8 cellular contexts compared by ENCODE assay signal in genomic region chr4:81052119-81053068, GRCh38. TPM values are rescaled to one million over a fixed set of nuclear protein-coding genes. Genes with fewer than 3 reads are reported as not detected.
DNase-seq lines count a peak whose midpoint lies in the region; ATAC-seq and TF ChIP-seq lines count a peak whose summit lies in the region.

No MANE protein-coding gene starts in this region.

- TF ChIP-seq EP300 in SK-N-SH (IDR thresholded peaks at IDR 0.05; ENCODE audit: borderline replicate concordance in 1 of 2, low read depth in 1 of 2, low read length in 1 of 2): no peak

- no peak overlapping the region for H3K4me3 Mint-ChIP-seq in brain

- no peaks in the 10 kb centered on the region for H3K9me3 Mint-ChIP-seq in brain

- H3K9me2 ChIP-seq in SK-N-SH: no peaks in the 10 kb centered on the region

- no peaks in the 10 kb centered on the region for H3K36me3 Mint-ChIP-seq in brain

- no peaks in the 10 kb centered on the region for H3K4me1 ChIP-seq in SK-N-SH (ENCODE audit: control insufficient read depth in 1 of 2, insufficient read depth in 2 of 2, low read depth in 1 of 2, low read length in 1 of 2)

- no peak overlapping the region for H3K27ac Mint-ChIP-seq in brain

- TF ChIP-seq RAD21 in SK-N-SH (IDR thresholded peaks at IDR 0.05; ENCODE audit: low read length): peak; percentile 70

- H3K27ac ChIP-seq in SK-N-SH (ENCODE audit: low read depth in 2 of 2, low read length in 1 of 2): no peak overlapping the region

- no peak overlapping the region for H3K9ac ChIP-seq in SK-N-SH

- H3K27me3 Mint-ChIP-seq in brain: peaks cover 6% of the 10 kb centered on the region

- no peaks in the 10 kb centered on the region for H4K20me1 ChIP-seq in SK-N-SH (ENCODE audit: insufficient read depth)

- H2AFZ ChIP-seq in SK-N-SH (ENCODE audit: low read depth): no peak overlapping the region

- H3K4me1 Mint-ChIP-seq in brain: no peaks in the 10 kb centered on the region

- H3K79me2 ChIP-seq in SK-N-SH (ENCODE audit: insufficient read depth): no peaks in the 10 kb centered on the region

- no peaks in the 10 kb centered on the region; the same call in 1 of the 2 replicates for H3K27me3 ChIP-seq in SK-N-SH (ENCODE audit: insufficient read depth)

- 4% methylated on average over 7 of the region's 7 CpGs for WGBS in SK-N-SH (ENCODE audit: low lambda C conversion rate)

- CTCF ChIA-PET in SK-N-SH (lab: Yijun Ruan, JAX): interaction anchor here (0.7 to 4.4 kb wide), 7 partner anchors 10 to 789 kb away, joined by 3 to 26 read pairs (median 3); no protein-coding TSS in a partner anchor

- no peak overlapping the region for H3K4me2 ChIP-seq in SK-N-SH

- DNase-seq in NOMO-1 (lab: John Stamatoyannopoulos, UW; ENCODE audit: unreplicated experiment in 2 of 2) (peak; percentile 4 to 39), NOMO-1 treated with dmso at 0.1 percent for 144 hours (lab: John Stamatoyannopoulos, UW; ENCODE audit: unreplicated experiment) (no peak), HT1080 (ENCODE audit: low read depth) (peak; percentile 56), SK-N-SH (peak; percentile 20), kidney glomerular epithelial cell (lab: John Stamatoyannopoulos, UW) (peak; percentile 41)
- DNase-seq in stimulated activated CD8-positive, alpha-beta memory T cell treated with anti-CD3 and anti-CD28 coated beads, Interleukin-4, amount 100 ng/mL, for 1 hour (ENCODE audit: low read depth in 2 of 2, low spot score in 1 of 2): peak; percentile 2 to 9

- no peaks in the 10 kb centered on the region for H3K9me3 ChIP-seq in SK-N-SH

- H3K36me3 ChIP-seq in SK-N-SH (replicated peaks in 1 of 2; ENCODE audit: control insufficient read depth in 1 of 2, insufficient read depth in 2 of 2, low read length in 1 of 2): no peaks in the 10 kb centered on the region

- POLR2A ChIA-PET in SK-N-SH (lab: Yijun Ruan, JAX): no interaction called here

- H3K4me3 ChIP-seq in SK-N-SH (ENCODE audit: low read depth in 2 of 2, low read length in 1 of 2): no peak overlapping the region; a peak in 1 of 4 replicates

- TF ChIP-seq CTCF in SK-N-SH (IDR thresholded peaks at IDR 0.05) (peak; percentile 87), brain (conservative IDR thresholded peaks at IDR 0.05) (peak; percentile 71 to 78)

- no peaks in the 10 kb centered on the region for H3F3A ChIP-seq in SK-N-SH (replicated peaks; ENCODE audit: insufficient read depth)

- ATAC-seq in GM21576 (IDR thresholded peaks at IDR 0.05; ENCODE audit: unreplicated experiment): peak; percentile 99

TF ChIP-seq in SK-N-SH, 30 proteins besides CTCF, POLR2A, EP300 and RAD21:
- TF ChIP-seq CHD2 (IDR thresholded peaks at IDR 0.05; ENCODE audit: low read length, partially characterized antibody): no peak
- TF ChIP-seq SMC3 (IDR thresholded peaks at IDR 0.05; ENCODE audit: low read depth, low read length): peak; percentile 51

RNA-seq across cellular contexts. Expression of gene BMP3, which starts 21.9 kb away (rescaled TPM):
- 0.02 TPM in 1 of 2 replicates, not detected in the other for total RNA-seq in HT1080 (2014; rRNA removed; shearing (Covaris generic))
- 0.03 TPM in 2 replicates for polyA plus RNA-seq in HT1080 (2015; cell fraction: cytosol; rRNA removed)
- polyA plus RNA-seq in HT1080 (2015; cell fraction: nucleus; rRNA removed): 0.05 and 0.12 TPM in 2 replicates
- polyA plus RNA-seq in SK-N-SH (2012; rRNA removed) (0.12 and 0.13 TPM in 2 replicates), brain (ENCODE audit: insufficient read depth, low read depth, low replicate concordance) (not detected)
- 0.04 and 0.08 TPM in 2 replicates for polyA plus RNA-seq in SK-N-SH (2012; cell fraction: cytosol; rRNA removed)
- 0.29 and 0.74 TPM in 2 replicates for polyA plus RNA-seq in SK-N-SH (2012; cell fraction: nucleus; rRNA removed)
